Comparison of ENCODE assay signal across 1 cellular context in genomic region chr19:5971714-5972354, GRCh38.
TF ChIP-seq lines count a peak whose summit lies in the region.

No MANE protein-coding gene starts in this region.

TF ChIP-seq in H1, 55 proteins besides CTCF, POLR2A, EP300 and RAD21:
- TF ChIP-seq CREB1 (IDR thresholded peaks at IDR 0.05) (no peak), NANOG (IDR thresholded peaks at IDR 0.05; ENCODE audit: insufficient read depth, low read depth, low read length, poor library complexity, severe bottlenecking) (no peak), ASH2L (IDR thresholded peaks at IDR 0.05; ENCODE audit: low read length) (no peak), EZH2 (IDR thresholded peaks at IDR 0.05; ENCODE audit: low read depth, low read length, severe bottlenecking) (no peak), NRF1 (IDR thresholded peaks at IDR 0.05; ENCODE audit: low read depth, low read length) (no peak), ATF2 (IDR thresholded peaks at IDR 0.05; ENCODE audit: low read length) (no peak), TAF7 (optimal IDR thresholded peaks at IDR 0.05; ENCODE audit: borderline replicate concordance, low read depth, low read length) (no peak), SRF (IDR thresholded peaks at IDR 0.05; ENCODE audit: low read depth, low read length) (no peak), E2F6 (IDR thresholded peaks at IDR 0.05) (no peak), BACH1 (IDR thresholded peaks at IDR 0.05; ENCODE audit: low read length) (no peak), HDAC2 (IDR thresholded peaks at IDR 0.05; ENCODE audit: borderline replicate concordance in 1 of 2, low read depth in 2 of 2, low read length in 2 of 2) (no peak), CBX5 (IDR thresholded peaks at IDR 0.05; ENCODE audit: low read depth, low read length) (no peak), SIRT6 (IDR thresholded peaks at IDR 0.05; ENCODE audit: low read length) (no peak), RBBP5 (IDR thresholded peaks at IDR 0.05; ENCODE audit: borderline replicate concordance, low read depth, low read length) (no peak), CEBPB (IDR thresholded peaks at IDR 0.05; ENCODE audit: low read depth, low read length) (no peak), EGR1 (IDR thresholded peaks at IDR 0.05; ENCODE audit: borderline replicate concordance, low read depth, low read length) (no peak), KDM5A (IDR thresholded peaks at IDR 0.05; ENCODE audit: low read length) (no peak), RXRA (IDR thresholded peaks at IDR 0.05; ENCODE audit: insufficient read depth, low read depth, low read length) (no peak), BCL11A (IDR thresholded peaks at IDR 0.05; ENCODE audit: low read depth in 2 of 2, low read length in 2 of 2) (no peak)
